Comparison of ENCODE assay signal across 8 cellular contexts in the genomic region with DNA sequence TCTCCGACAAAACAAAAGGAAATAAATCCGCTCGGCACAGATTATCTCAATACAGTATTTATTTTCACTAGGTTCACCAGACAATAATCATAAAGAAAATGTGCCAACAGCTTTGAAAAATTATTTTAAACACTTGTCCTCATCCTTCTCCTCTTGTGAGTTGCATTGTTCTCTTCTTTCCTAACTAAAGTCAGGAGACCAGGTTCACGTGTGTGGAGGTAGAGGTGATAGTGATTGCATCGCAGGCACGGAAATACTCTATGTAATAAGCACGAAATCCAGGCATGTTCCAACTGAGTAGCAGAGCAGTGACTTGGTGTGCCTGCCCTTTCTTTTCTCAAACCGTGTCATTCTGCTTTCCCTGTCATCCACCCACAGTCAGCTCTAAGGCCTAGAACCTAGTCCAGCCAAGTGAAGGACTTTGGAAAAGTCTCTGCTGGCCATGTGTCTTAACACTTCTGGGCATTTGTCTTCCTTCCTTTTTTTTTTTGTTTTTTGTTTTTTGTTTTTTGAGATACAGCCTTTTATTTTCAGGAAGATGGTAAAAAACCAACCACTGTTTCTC. TPM values are rescaled to one million over a fixed set of nuclear protein-coding genes. Genes with fewer than 3 reads are reported as not detected.
DNase-seq lines count a peak whose midpoint lies in the region; ATAC-seq and TF ChIP-seq lines count a peak whose summit lies in the region.

No MANE protein-coding gene starts in this region.

- DNase-seq in DMS53 (lab: John Stamatoyannopoulos, UW) (peak; percentile 55), DMS53 treated with DMSO at 0.1 percent for 48 hours (lab: John Stamatoyannopoulos, UW; ENCODE audit: unreplicated experiment) (no peak), NB4 (ENCODE audit: low read depth) (no peak), progenitor cell of endocrine pancreas (ENCODE audit: low spot score, unreplicated experiment) (no peak), ovary (no peak), NOMO-1 treated with dmso at 0.1 percent for 144 hours (lab: John Stamatoyannopoulos, UW; ENCODE audit: unreplicated experiment) (no peak)
- no peak for DNase-seq in effector memory CD8-positive, alpha-beta T cell

- H3K27ac Mint-ChIP-seq in effector memory CD8-positive, alpha-beta T cell, result peak overlapping the region; percentile 1 to 62
- H3K27ac Mint-ChIP-seq in progenitor cell of endocrine pancreas, result peak overlapping the region; percentile 39

- H3K27me3 ChIP-seq in ovary, result no peaks in the 10 kb centered on the region

- no peaks in the 10 kb centered on the region for H3K9me3 ChIP-seq in ovary

- peak overlapping the region in 1 of 2 donors; percentile 5 for H3K27ac ChIP-seq in ovary

- H3K4me3 Mint-ChIP-seq in effector memory CD8-positive, alpha-beta T cell, result peak overlapping the region in 1 of 2 donors; percentile 84
- H3K4me3 Mint-ChIP-seq in progenitor cell of endocrine pancreas (ENCODE audit: low read depth), result peak overlapping the region; percentile 90

- H3K36me3 Mint-ChIP-seq in effector memory CD8-positive, alpha-beta T cell (ENCODE audit: insufficient read depth), result peaks cover 6% of the 10 kb centered on the region
- peaks cover 4% of the 10 kb centered on the region for H3K36me3 Mint-ChIP-seq in progenitor cell of endocrine pancreas (ENCODE audit: insufficient read depth)

- WGBS in ovary, 3 donors, result 91 to 94% (median 93%) methylated on average over 8 of the region's 8 CpGs

- peaks cover 0 to 3% of the 10 kb centered on the region in 2 donors for H3K9me3 Mint-ChIP-seq in effector memory CD8-positive, alpha-beta T cell
- H3K9me3 Mint-ChIP-seq in progenitor cell of endocrine pancreas (ENCODE audit: low read depth), result peaks cover 8% of the 10 kb centered on the region

- H3K36me3 ChIP-seq in ovary, result no peaks in the 10 kb centered on the region

- peaks cover 18 to 33% of the 10 kb centered on the region in 2 donors for H3K4me1 Mint-ChIP-seq in effector memory CD8-positive, alpha-beta T cell (ENCODE audit: low read depth in 2 of 2)
- peaks cover 42% of the 10 kb centered on the region for H3K4me1 Mint-ChIP-seq in progenitor cell of endocrine pancreas (ENCODE audit: low read depth)

- no peak for ATAC-seq in effector memory CD8-positive, alpha-beta T cell (replicated peaks)
- ATAC-seq in HG02642 (IDR thresholded peaks at IDR 0.05; ENCODE audit: poor library complexity, unreplicated experiment), result no peak

- TF ChIP-seq EP300 in ovary (IDR thresholded peaks at IDR 0.05), result no peak

- H3K4me3 ChIP-seq in NB4 (ENCODE audit: low read depth, low read length) (peak overlapping the region; percentile 46), ovary (no peak overlapping the region)

- H3K27me3 Mint-ChIP-seq in effector memory CD8-positive, alpha-beta T cell, result peaks cover 9 to 12% of the 10 kb centered on the region in 2 donors
- no peaks in the 10 kb centered on the region for H3K27me3 Mint-ChIP-seq in progenitor cell of endocrine pancreas

- TF ChIP-seq CTCF in NB4 (IDR thresholded peaks at IDR 0.05; ENCODE audit: low read depth, low read length) (no peak), progenitor cell of endocrine pancreas (IDR thresholded peaks at IDR 0.05; ENCODE audit: unreplicated experiment) (no peak), ovary (IDR thresholded peaks at IDR 0.05) (no peak)

- peaks cover 4% of the 10 kb centered on the region for H3K4me1 ChIP-seq in ovary (ENCODE audit: insufficient read depth)

- no peak for TF ChIP-seq POLR2A in NB4 (IDR thresholded peaks at IDR 0.05; ENCODE audit: extremely low read depth, insufficient read length)
- no peak for TF ChIP-seq POLR2A in ovary (IDR thresholded peaks at IDR 0.05)

- intact Hi-C loops in ovary (cut with DNase I), result no loop called here

RNA-seq across cellular contexts. Expression of a gene that starts 0.9 kb away (rescaled TPM):
- 68.3 and 72.2 TPM in 2 replicates for total RNA-seq in progenitor cell of endocrine pancreas
- 10 to 100 TPM; 27.8 to 68.2 (median 57.3) TPM for total RNA-seq in ovary
- 10 to 100 TPM; 15.6 to 41.5 TPM for polyA plus RNA-seq in ovary
